ENCODE assay signal across 17 cellular contexts in the genomic region with DNA sequence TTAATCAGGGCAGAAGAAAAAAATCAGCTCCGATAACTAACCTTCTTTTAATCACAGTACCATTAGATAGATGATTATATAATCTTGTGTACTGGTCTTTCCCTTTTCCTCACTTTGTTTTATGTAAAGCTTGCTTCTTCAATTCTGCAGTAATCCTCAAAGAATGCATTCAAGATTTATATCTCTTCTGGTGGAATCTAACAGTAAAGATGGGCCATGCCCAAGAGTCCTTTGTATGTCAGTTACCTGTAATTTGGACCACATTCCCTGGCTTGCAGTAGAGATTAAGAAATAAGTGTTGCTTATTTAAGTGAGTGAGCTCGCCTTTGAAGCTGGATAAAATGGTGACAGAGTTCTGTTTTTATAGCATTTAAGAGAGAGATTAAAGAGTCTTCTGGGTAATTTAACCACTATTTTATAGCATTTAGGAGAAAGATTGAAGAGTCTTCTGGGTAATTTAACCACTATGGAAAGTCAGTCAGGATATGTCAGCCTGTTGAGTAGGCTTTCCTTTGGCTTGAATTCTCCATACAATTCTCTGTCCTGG.
"Had no signal": no experiment of that assay in that cellular context is flagged by ENCODE, and none has a peak within 500 bp of the region (broad histone marks: within the 10 kb centered on the region; RNA-seq: fewer than 3 reads in every experiment).

No MANE protein-coding gene starts in this region.

- H3K27me3 ChIP-seq: heart left ventricle, sigmoid colon, suprapubic skin, thyroid gland, upper lobe of left lung, uterus had no signal

- ATAC-seq: esophagus mucosa; heart left ventricle; natural killer cell; stimulated activated naive CD8-positive, alpha-beta T cell treated with anti-CD3 and anti-CD28 coated beads, Interleukin-15, Interleukin-2, amounts not matched to agents 100 U/mL and 50 U/mL, for 24 hours had no signal

- FAIRE-seq: endometrium, frontal cortex had no signal

- H3K36me3 ChIP-seq: heart left ventricle, sigmoid colon, suprapubic skin, thyroid gland, upper lobe of left lung, uterus had no signal

- H3K36me3 Mint-ChIP-seq: natural killer cell had no signal

- H3K4me3 ChIP-seq: heart left ventricle, sigmoid colon, skin epidermis, suprapubic skin, thyroid gland, upper lobe of left lung, uterus had no signal

- H3K4me1 ChIP-seq: sigmoid colon, thyroid gland, uterus had no signal

- H3K4me3 Mint-ChIP-seq: natural killer cell, neural crest cell had no signal

- H3K9me3 Mint-ChIP-seq: natural killer cell had no signal

- H3K27ac ChIP-seq: heart left ventricle, sigmoid colon, skin epidermis, suprapubic skin, thyroid gland, upper lobe of left lung, uterus had no signal

- DNase-seq: effector memory CD4-positive, alpha-beta T cell; heart left ventricle; hippocampal formation; kidney glomerular epithelial cell; natural killer cell; posterior cingulate gyrus; sigmoid colon; stimulated activated naive CD8-positive, alpha-beta T cell treated with anti-CD3 and anti-CD28 coated beads, Interleukin-15, Interleukin-2, amounts not matched to agents 100 U/mL and 50 U/mL, for 24 hours; thyroid gland; upper lobe of left lung; uterus had no signal

- H3K9me3 ChIP-seq: heart left ventricle, sigmoid colon, suprapubic skin, thyroid gland, upper lobe of left lung, uterus had no signal
